In genomic region chr4:42578187-42578586, GRCh38 we compare ENCODE assay signal across 17 cellular contexts.
"Had no signal": no experiment of that assay in that cellular context is flagged by ENCODE, and none has a peak within 500 bp of the region (broad histone marks: within the 10 kb centered on the region; RNA-seq: fewer than 3 reads in every experiment).

No MANE protein-coding gene starts in this region.

- H3K4me1 ChIP-seq: gastrocnemius medialis, heart right ventricle, psoas muscle, suprapubic skin had no signal

- H3K9me3 ChIP-seq: gastrocnemius medialis, heart right ventricle, psoas muscle, suprapubic skin had no signal

- ATAC-seq: activated CD8-positive, alpha-beta T cell treated with anti-CD3 and anti-CD28 coated beads for 36 hours; activated naive CD4-positive, alpha-beta T cell treated with anti-CD3 and anti-CD28 coated beads, Interleukin-2, amount 50 U/mL, for 72 hours; gastrocnemius medialis; heart right ventricle; psoas muscle; sciatic nerve had no signal

- H3K27me3 ChIP-seq: gastrocnemius medialis, heart right ventricle, suprapubic skin had no signal

- H3K36me3 ChIP-seq: suprapubic skin had no signal

- H3K27ac ChIP-seq: gastrocnemius medialis, heart right ventricle, psoas muscle, suprapubic skin had no signal

- H3K9me3 Mint-ChIP-seq: activated B cell treated with CpG ODN at 0.5 μM for 24 hours; activated CD8-positive, alpha-beta T cell treated with anti-CD3 and anti-CD28 coated beads for 36 hours; activated naive CD4-positive, alpha-beta T cell treated with anti-CD3 and anti-CD28 coated beads, Interleukin-2, amount 50 U/mL, for 72 hours; brain; stimulated activated naive CD8-positive, alpha-beta T cell treated with anti-CD3 and anti-CD28 coated beads, Interleukin-15, Interleukin-2, amounts not matched to agents 100 ng/mL and 50 ng/mL, for 24 hours; type B pancreatic cell had no signal

- H3K4me3 ChIP-seq: gastrocnemius medialis, heart right ventricle, psoas muscle, suprapubic skin had no signal

- H3K4me1 Mint-ChIP-seq: activated B cell treated with CpG ODN at 0.5 μM for 24 hours had no signal

- H3K4me3 Mint-ChIP-seq: activated B cell treated with CpG ODN at 0.5 μM for 24 hours; activated CD8-positive, alpha-beta T cell treated with anti-CD3 and anti-CD28 coated beads for 36 hours; brain; stimulated activated naive CD8-positive, alpha-beta T cell treated with anti-CD3 and anti-CD28 coated beads, Interleukin-15, Interleukin-2, amounts not matched to agents 100 ng/mL and 50 ng/mL, for 24 hours; type B pancreatic cell had no signal

- H3K27ac Mint-ChIP-seq: activated B cell treated with CpG ODN at 0.5 μM for 24 hours; activated CD8-positive, alpha-beta T cell treated with anti-CD3 and anti-CD28 coated beads for 36 hours; activated naive CD4-positive, alpha-beta T cell treated with anti-CD3 and anti-CD28 coated beads, Interleukin-2, amount 50 U/mL, for 72 hours; brain; stimulated activated naive CD8-positive, alpha-beta T cell treated with anti-CD3 and anti-CD28 coated beads, Interleukin-15, Interleukin-2, amounts not matched to agents 100 ng/mL and 50 ng/mL, for 24 hours; type B pancreatic cell had no signal

- H3K36me3 Mint-ChIP-seq: type B pancreatic cell had no signal

- DNase-seq: activated B cell treated with CpG ODN at 0.5 μM for 24 hours; activated CD4-positive, alpha-beta T cell treated with anti-CD3 and anti-CD28 coated beads for 48 hours; activated CD8-positive, alpha-beta T cell treated with anti-CD3 and anti-CD28 coated beads for 36 hours; activated gamma-delta T cell; activated T-cell treated with anti-CD3 and anti-CD28 coated beads, Interleukin-2, amount 50 U/mL, for 48 hours; amygdala; cortex of kidney; effector CD4-positive, alpha-beta T cell; gastrocnemius medialis; heart right ventricle; psoas muscle had no signal

- H3K27me3 Mint-ChIP-seq: activated B cell treated with CpG ODN at 0.5 μM for 24 hours; activated CD8-positive, alpha-beta T cell treated with anti-CD3 and anti-CD28 coated beads for 36 hours; brain; stimulated activated naive CD8-positive, alpha-beta T cell treated with anti-CD3 and anti-CD28 coated beads, Interleukin-15, Interleukin-2, amounts not matched to agents 100 ng/mL and 50 ng/mL, for 24 hours; type B pancreatic cell had no signal
